Comparison of ENCODE assay signal across 27 cellular contexts in genomic region chr1:216660561-216660960, GRCh38.
"Had no signal": no experiment of that assay in that cellular context is flagged by ENCODE, and none has a peak within 500 bp of the region (broad histone marks: within the 10 kb centered on the region; RNA-seq: fewer than 3 reads in every experiment).

No MANE protein-coding gene starts in this region.

- H3K27ac ChIP-seq: adrenal gland, body of pancreas, colonic mucosa, epithelial cell of prostate, WERI-Rb-1 had no signal

- H3K4me3 ChIP-seq: adrenal gland, body of pancreas, colonic mucosa had no signal

- DNase-seq: activated B cell treated with CpG ODN at 0.5 μM for 24 hours; activated CD4-positive, alpha-beta T cell treated with anti-CD3 and anti-CD28 coated beads for 48 hours; activated CD4-positive, alpha-beta T cell treated with anti-CD3 and anti-CD28 coated beads, Interleukin-2, amount 50 U/mL, for 1 hour; activated CD4-positive, alpha-beta T cell treated with anti-CD3 and anti-CD28 coated beads, Interleukin-2, amount 50 U/mL, for 48 hours; activated CD8-positive, alpha-beta memory T cell treated with anti-CD3 and anti-CD28 coated beads for 24 hours; activated CD8-positive, alpha-beta T cell treated with anti-CD3 and anti-CD28 coated beads for 36 hours; activated effector memory CD4-positive, alpha-beta T cell treated with anti-CD3 and anti-CD28 coated beads, Interleukin-2, amount 50 U/mL, for 16 hours; activated naive CD4-positive, alpha-beta T cell treated with anti-CD3 and anti-CD28 coated beads for 36 hours; activated naive CD8-positive, alpha-beta T cell treated with anti-CD3 and anti-CD28 coated beads for 36 hours; activated naive CD8-positive, alpha-beta T cell treated with anti-CD3 and anti-CD28 coated beads, Interleukin-2, amount 50 U/mL, for 24 hours; activated T-cell treated with anti-CD3 and anti-CD28 coated beads, Interleukin-2, amount 50 U/mL, for 1 hour; activated T-cell treated with anti-CD3 and anti-CD28 coated beads, Interleukin-2, amount 50 U/mL, for 48 hours; adrenal gland; amygdala; aorta; body of pancreas; central memory CD4-positive, alpha-beta T cell; cerebellar nuclear complex; colonic mucosa; effector CD8-positive, alpha-beta T cell; foreskin fibroblast; T-helper 1 cell; T-helper 17 cell; T1000; WERI-Rb-1 had no signal

- H3K36me3 ChIP-seq: adrenal gland, colonic mucosa had no signal

- H3K27me3 ChIP-seq: adrenal gland, body of pancreas, colonic mucosa had no signal

- H3K9me3 ChIP-seq: adrenal gland, body of pancreas, colonic mucosa had no signal

- ATAC-seq: activated CD4-positive, CD25-positive, alpha-beta regulatory T cell treated with anti-CD3 and anti-CD28 coated beads, Interleukin-2, amount 50 U/mL, for 24 hours; activated CD8-positive, alpha-beta T cell treated with anti-CD3 and anti-CD28 coated beads for 36 hours; activated naive CD8-positive, alpha-beta T cell treated with anti-CD3 and anti-CD28 coated beads, Interleukin-2, amount 50 U/mL, for 24 hours; body of pancreas; T-helper 17 cell had no signal

- H3K4me1 ChIP-seq: adrenal gland, body of pancreas, colonic mucosa had no signal
